In genomic region chr20:43749734-43750294, GRCh38 we compare ENCODE assay signal across 8 cellular contexts. TPM values are rescaled to one million over a fixed set of nuclear protein-coding genes. Genes with fewer than 3 reads are reported as not detected.
DNase-seq lines count a peak whose midpoint lies in the region; ATAC-seq and TF ChIP-seq lines count a peak whose summit lies in the region.

No MANE protein-coding gene starts in this region.

- H3K36me3 ChIP-seq in mammary epithelial cell (ENCODE audit: insufficient read depth, low read length): no peaks in the 10 kb centered on the region
- no peaks in the 10 kb centered on the region for H3K36me3 ChIP-seq in kidney epithelial cell (ENCODE audit: control insufficient read depth, insufficient read depth, low read length)

- TF ChIP-seq CTCF in mammary epithelial cell (conservative IDR thresholded peaks at IDR 0.05 in 1 of 2, IDR thresholded peaks at IDR 0.05 in 1 of 2; ENCODE audit: extremely low read depth in 1 of 2, insufficient read depth in 1 of 2, low read depth in 1 of 2, low read length in 2 of 2) (peak; percentile 85 to 99), kidney epithelial cell (IDR thresholded peaks at IDR 0.05; ENCODE audit: insufficient read depth, low read length, poor library complexity, severe bottlenecking) (peak; percentile 98)

- 32% methylated on average over 6 of the region's 23 CpGs for WGBS in mammary epithelial cell (ENCODE audit: low coverage, missing lambda C conversion rate)

- DNase-seq in NCI-H187 (lab: John Stamatoyannopoulos, UW) (peak; percentile 58 to 67), NCI-H187 treated with DMSO at 0.1 percent for 48 hours (lab: John Stamatoyannopoulos, UW) (no peak), NCI-H1105 (lab: John Stamatoyannopoulos, UW) (peak; percentile 63), mammary epithelial cell (peak; percentile 57), kidney epithelial cell (ENCODE audit: low read depth) (no peak)
- peak; percentile 76 for DNase-seq in activated CD4-positive, CD25-positive, alpha-beta regulatory T cell treated with anti-CD3 and anti-CD28 coated beads, Interleukin-2, amount 50 U/mL, for 16 hours (ENCODE audit: low read depth, low spot score)
- DNase-seq in stimulated activated CD4-positive, alpha-beta T cell treated with anti-CD3 and anti-CD28 coated beads, Interleukin-4, amount 100 ng/mL, for 1 hour: peak; percentile 89

- no peak overlapping the region for H3K9ac ChIP-seq in mammary epithelial cell (ENCODE audit: insufficient read depth, low read length)

- peaks cover 22% of the 10 kb centered on the region for H3K4me1 ChIP-seq in mammary epithelial cell (ENCODE audit: insufficient read depth, low read length)

- intact Hi-C loops in mammary epithelial cell (cut with micrococcal nuclease): loop anchor here (1.0 to 10.0 kb wide), 8 partner anchors 90 to 437 kb away; partner anchors contain the start of gene JPH2

- no peaks in the 10 kb centered on the region for H3K9me3 ChIP-seq in mammary epithelial cell (replicated peaks; ENCODE audit: insufficient read depth, low read length)

- H3K27me3 ChIP-seq in mammary epithelial cell (ENCODE audit: insufficient read depth, low read length): no peaks in the 10 kb centered on the region
- no peaks in the 10 kb centered on the region for H3K27me3 ChIP-seq in kidney epithelial cell (ENCODE audit: control insufficient read depth, insufficient read depth, low read length)

- BruUV-seq in mammary epithelial cell (replicated peaks; lab: Mats Ljungman, UMichigan): no TSS peak

- dilution Hi-C loops in mammary epithelial cell (cut with HindIII; ENCODE audit: low sequenced_read_pairs): loop anchor here (25.0 kb wide), 1 partner anchor 337 kb away; no protein-coding TSS in a partner anchor

- H3K79me2 ChIP-seq in mammary epithelial cell (ENCODE audit: insufficient read depth, low read length): no peaks in the 10 kb centered on the region

- CTCF ChIA-PET in mammary epithelial cell (lab: Charles Lee; ENCODE audit: low non-redundant PET): interaction anchor here (0.6 to 1.3 kb wide), 2 partner anchors 289 to 331 kb away, joined by 3 to 11 read pairs; no protein-coding TSS in a partner anchor

- in situ Hi-C loops in mammary epithelial cell (cut with MboI; ENCODE audit: low sequenced_read_pairs in 2 of 2): loop anchor here (5.0 kb wide), 1 partner anchor 332 kb away; no protein-coding TSS in a partner anchor

- H3K4me3 ChIP-seq in mammary epithelial cell (replicated peaks in 1 of 3; ENCODE audit: insufficient read depth in 1 of 3, low read depth in 2 of 3, low read length in 3 of 3): no peak overlapping the region
- H3K4me3 ChIP-seq in kidney epithelial cell (ENCODE audit: low read depth, low read length): no peak overlapping the region

- H4K20me1 ChIP-seq in mammary epithelial cell (ENCODE audit: insufficient read depth, low read length): no peaks in the 10 kb centered on the region

- H3K27ac ChIP-seq in mammary epithelial cell (ENCODE audit: insufficient read depth, low read depth, low read length): no peak overlapping the region

- ATAC-seq in HG02840 (IDR thresholded peaks at IDR 0.05; ENCODE audit: low FRiP score, unreplicated experiment): no peak

- no peak overlapping the region for H3K4me2 ChIP-seq in mammary epithelial cell (ENCODE audit: insufficient read depth, low read depth, low read length)

- H2AFZ ChIP-seq in mammary epithelial cell (ENCODE audit: low read depth, low read length): peak overlapping the region; percentile 56

RNA-seq across cellular contexts. Expression of gene GTSF1L, which starts 23.0 kb away (rescaled TPM):
- total RNA-seq in mammary epithelial cell (not detected), kidney epithelial cell (not detected in 2 replicates)
- polyA plus RNA-seq in mammary epithelial cell: not detected
- not detected for polyA minus RNA-seq in mammary epithelial cell

Comparison
In these comparisons a context has a peak if more than half of its experiments do, and no peak if none do; other contexts are left out.
1. DNase-seq: peak in NCI-H187 (2 of 2), NCI-H1105 (single experiment), activated CD4-positive, CD25-positive, alpha-beta regulatory T cell treated with anti-CD3 and anti-CD28 coated beads, Interleukin-2, amount 50 U/mL, for 16 hours (single experiment), mammary epithelial cell (single experiment) and stimulated activated CD4-positive, alpha-beta T cell treated with anti-CD3 and anti-CD28 coated beads, Interleukin-4, amount 100 ng/mL, for 1 hour (single experiment); none in NCI-H187 treated with DMSO at 0.1 percent for 48 hours (single experiment) and kidney epithelial cell (single experiment).